Comparison of ENCODE assay signal across 10 cellular contexts in genomic region chr4:108166038-108166437, GRCh38. TPM values are rescaled to one million over a fixed set of nuclear protein-coding genes. Genes with fewer than 3 reads are reported as not detected.
DNase-seq lines count a peak whose midpoint lies in the region; ATAC-seq, FAIRE-seq and TF ChIP-seq lines count a peak whose summit lies in the region.
"Had no signal": no experiment of that assay in that cellular context is flagged by ENCODE, and none has a peak within 500 bp of the region (broad histone marks: within the 10 kb centered on the region; RNA-seq: fewer than 3 reads in every experiment).

No MANE protein-coding gene starts in this region.

- no peak for TF ChIP-seq EP300 in suprapubic skin (IDR thresholded peaks at IDR 0.05)

- no peak for TF ChIP-seq CTCF in kidney epithelial cell (IDR thresholded peaks at IDR 0.05; ENCODE audit: insufficient read depth, low read length, poor library complexity, severe bottlenecking)
- no peak for TF ChIP-seq CTCF in suprapubic skin (IDR thresholded peaks at IDR 0.05)

- peak overlapping the region; percentile 63 for H3K4me3 ChIP-seq in kidney epithelial cell (ENCODE audit: low read depth, low read length)
- H3K4me3 ChIP-seq in suprapubic skin = peak overlapping the region; percentile 78
- H3K4me3 ChIP-seq: A549 had no signal

- CTCF ChIA-PET in activated CD4-positive, alpha-beta T cell treated with anti-CD3 and anti-CD28 coated beads for 36 hours (lab: Charles Lee) = interaction anchor here (0.7 to 1.6 kb wide), 4 partner anchors 53 to 407 kb away, joined by 3 to 4 read pairs (median 4); no protein-coding TSS in a partner anchor

- H3K27me3 ChIP-seq in kidney epithelial cell (ENCODE audit: control insufficient read depth, insufficient read depth, low read length) = peaks cover 20% of the 10 kb centered on the region
- peaks cover 82% of the 10 kb centered on the region for H3K27me3 ChIP-seq in suprapubic skin

- peak; percentile 83 for DNase-seq in activated CD4-positive, alpha-beta T cell treated with anti-CD3 and anti-CD28 coated beads for 36 hours
- no peak for DNase-seq in activated CD4-positive, alpha-beta T cell treated with anti-CD3 and anti-CD28 coated beads for 1 hour
- peak; percentile 46 for DNase-seq in activated T-helper 2 cell treated with anti-CD3 and anti-CD28 coated beads, Interferon-gamma antibody, Interleukin-2, Interleukin-4, amounts not matched to agents 10 μg/mL and 5 μg/mL and 100 μg/mL, durations not matched to agents 14 hours and 24 hours and 36 hours (ENCODE audit: low spot score)
- no peak for DNase-seq in kidney epithelial cell (ENCODE audit: low read depth)
- DNase-seq in suprapubic skin (ENCODE audit: low spot score in 2 of 2) = no peak
- no peak for DNase-seq in G401 (ENCODE audit: low spot score)
- DNase-seq in H54 (ENCODE audit: insufficient read length, low spot score) = no peak
- DNase-seq in GDM1 (lab: John Stamatoyannopoulos, UW) = no peak
- DNase-seq: RPMI8226 had no signal

- H3K36me3 Mint-ChIP-seq in activated CD4-positive, alpha-beta T cell treated with anti-CD3 and anti-CD28 coated beads for 36 hours (ENCODE audit: low read depth) = peaks cover 45% of the 10 kb centered on the region
- H3K36me3 Mint-ChIP-seq in activated T-helper 2 cell treated with anti-CD3 and anti-CD28 coated beads, Interferon-gamma antibody, Interleukin-2, Interleukin-4, amounts not matched to agents 10 μg/mL and 5 μg/mL and 100 μg/mL, durations not matched to agents 14 hours and 24 hours and 36 hours (ENCODE audit: low read depth) = peaks cover 31% of the 10 kb centered on the region

- H3K9me3 Mint-ChIP-seq in activated CD4-positive, alpha-beta T cell treated with anti-CD3 and anti-CD28 coated beads for 36 hours (ENCODE audit: low read depth) = no peaks in the 10 kb centered on the region
- H3K9me3 Mint-ChIP-seq in activated T-helper 2 cell treated with anti-CD3 and anti-CD28 coated beads, Interferon-gamma antibody, Interleukin-2, Interleukin-4, amounts not matched to agents 10 μg/mL and 5 μg/mL and 100 μg/mL, durations not matched to agents 14 hours and 24 hours and 36 hours = no peaks in the 10 kb centered on the region

- POLR2A ChIA-PET in activated CD4-positive, alpha-beta T cell treated with anti-CD3 and anti-CD28 coated beads for 36 hours (lab: Charles Lee) = interaction anchor here (0.6 to 1.5 kb wide), 6 partner anchors 14 to 134 kb away, joined by 3 to 6 read pairs (median 4); no protein-coding TSS in a partner anchor

- H3K9me3 ChIP-seq in suprapubic skin = no peaks in the 10 kb centered on the region
- H3K9me3 ChIP-seq: A549 had no signal

- H3K36me3 ChIP-seq in kidney epithelial cell (ENCODE audit: control insufficient read depth, insufficient read depth, low read length) (no peaks in the 10 kb centered on the region), suprapubic skin (no peaks in the 10 kb centered on the region)

- no peak overlapping the region for H3K27ac ChIP-seq in suprapubic skin
- H3K27ac ChIP-seq: A549 had no signal

- no peak for FAIRE-seq in H54 (lab: Jason Lieb, UNC)
- FAIRE-seq: A549 had no signal

- in situ Hi-C loops in G401 (cut with HindIII; ENCODE audit: low sequenced_read_pairs) = no loop called here

- peaks cover 37% of the 10 kb centered on the region for H3K4me1 Mint-ChIP-seq in activated CD4-positive, alpha-beta T cell treated with anti-CD3 and anti-CD28 coated beads for 36 hours
- H3K4me1 Mint-ChIP-seq in activated T-helper 2 cell treated with anti-CD3 and anti-CD28 coated beads, Interferon-gamma antibody, Interleukin-2, Interleukin-4, amounts not matched to agents 10 μg/mL and 5 μg/mL and 100 μg/mL, durations not matched to agents 14 hours and 24 hours and 36 hours (ENCODE audit: low read depth) = peaks cover 53% of the 10 kb centered on the region

- peak; percentile 48 for ATAC-seq in activated CD4-positive, alpha-beta T cell treated with anti-CD3 and anti-CD28 coated beads for 36 hours
- ATAC-seq: A549 had no signal

- peaks cover 30% of the 10 kb centered on the region for H3K4me1 ChIP-seq in suprapubic skin

- 49% methylated on average over 12 of the region's 12 CpGs for WGBS in suprapubic skin

- H3K4me3 Mint-ChIP-seq in activated CD4-positive, alpha-beta T cell treated with anti-CD3 and anti-CD28 coated beads for 36 hours = peak overlapping the region; percentile 85
- H3K4me3 Mint-ChIP-seq in activated T-helper 2 cell treated with anti-CD3 and anti-CD28 coated beads, Interferon-gamma antibody, Interleukin-2, Interleukin-4, amounts not matched to agents 10 μg/mL and 5 μg/mL and 100 μg/mL, durations not matched to agents 14 hours and 24 hours and 36 hours (ENCODE audit: low read depth) = peak overlapping the region; percentile 97

- peak overlapping the region; percentile 96 for H3K27ac Mint-ChIP-seq in activated CD4-positive, alpha-beta T cell treated with anti-CD3 and anti-CD28 coated beads for 36 hours
- peak overlapping the region; percentile 89 for H3K27ac Mint-ChIP-seq in activated T-helper 2 cell treated with anti-CD3 and anti-CD28 coated beads, Interferon-gamma antibody, Interleukin-2, Interleukin-4, amounts not matched to agents 10 μg/mL and 5 μg/mL and 100 μg/mL, durations not matched to agents 14 hours and 24 hours and 36 hours

- TF ChIP-seq POLR2A in suprapubic skin (IDR thresholded peaks at IDR 0.05) (no peak), H54 (IDR thresholded peaks at IDR 0.05; ENCODE audit: low read depth, low read length) (no peak)

- intact Hi-C loops in activated CD4-positive, alpha-beta T cell treated with anti-CD3 and anti-CD28 coated beads for 36 hours (cut with DNase I, micrococcal nuclease) = loop anchor here (1.0 to 5.0 kb wide), 12 partner anchors 15 to 456 kb away; partner anchors contain the start of gene RPL34 (in 2 of the 2)
- intact Hi-C loops in activated T-helper 2 cell treated with anti-CD3 and anti-CD28 coated beads, Interferon-gamma antibody, Interleukin-2, Interleukin-4, amounts not matched to agents 10 μg/mL and 5 μg/mL and 100 μg/mL, durations not matched to agents 14 hours and 24 hours and 36 hours (cut with micrococcal nuclease) = loop anchor here (1.0 to 5.0 kb wide), 6 partner anchors 47 to 456 kb away; partner anchors contain the start of genes HADH and RPL34

- H3K27me3 Mint-ChIP-seq in activated CD4-positive, alpha-beta T cell treated with anti-CD3 and anti-CD28 coated beads for 36 hours = peaks cover 12% of the 10 kb centered on the region
- H3K27me3 Mint-ChIP-seq in activated T-helper 2 cell treated with anti-CD3 and anti-CD28 coated beads, Interferon-gamma antibody, Interleukin-2, Interleukin-4, amounts not matched to agents 10 μg/mL and 5 μg/mL and 100 μg/mL, durations not matched to agents 14 hours and 24 hours and 36 hours (ENCODE audit: low read depth) = peaks cover 17% of the 10 kb centered on the region

RNA-seq across cellular contexts. Expression of gene LEF1, which starts 2.7 kb away (rescaled TPM):
- total RNA-seq in activated CD4-positive, alpha-beta T cell treated with anti-CD3 and anti-CD28 coated beads for 36 hours = 100 to 1,000 TPM; 175 to 302 TPM
- total RNA-seq in activated T-helper 2 cell treated with anti-CD3 and anti-CD28 coated beads, Interferon-gamma antibody, Interleukin-2, Interleukin-4, amounts not matched to agents 10 μg/mL and 5 μg/mL and 100 μg/mL, durations not matched to agents 14 hours and 24 hours and 36 hours = 74.0 and 77.0 TPM in 2 replicates
- total RNA-seq in kidney epithelial cell (9.1 and 13.2 TPM in 2 replicates), suprapubic skin (10 to 100 TPM in 2 of 4 donors, 1 to 10 TPM in 2; 7.2 to 23.4 (median 14.5) TPM)
- not detected in 2 replicates for total RNA-seq in G401 (2014; rRNA removed; shearing (Covaris generic))

Comparison
In these comparisons a context has a peak if more than half of its experiments do, and no peak if none do; other contexts are left out.
1. DNase-seq: peak in activated CD4-positive, alpha-beta T cell treated with anti-CD3 and anti-CD28 coated beads for 36 hours (single experiment) and activated T-helper 2 cell treated with anti-CD3 and anti-CD28 coated beads, Interferon-gamma antibody, Interleukin-2, Interleukin-4, amounts not matched to agents 10 μg/mL and 5 μg/mL and 100 μg/mL, durations not matched to agents 14 hours and 24 hours and 36 hours (single experiment); none in activated CD4-positive, alpha-beta T cell treated with anti-CD3 and anti-CD28 coated beads for 1 hour (single experiment), kidney epithelial cell (single experiment), suprapubic skin (0 of 2), G401 (single experiment), H54 (single experiment) and GDM1 (single experiment).